ENCODE assay signal across 10 cellular contexts in the genomic region with DNA sequence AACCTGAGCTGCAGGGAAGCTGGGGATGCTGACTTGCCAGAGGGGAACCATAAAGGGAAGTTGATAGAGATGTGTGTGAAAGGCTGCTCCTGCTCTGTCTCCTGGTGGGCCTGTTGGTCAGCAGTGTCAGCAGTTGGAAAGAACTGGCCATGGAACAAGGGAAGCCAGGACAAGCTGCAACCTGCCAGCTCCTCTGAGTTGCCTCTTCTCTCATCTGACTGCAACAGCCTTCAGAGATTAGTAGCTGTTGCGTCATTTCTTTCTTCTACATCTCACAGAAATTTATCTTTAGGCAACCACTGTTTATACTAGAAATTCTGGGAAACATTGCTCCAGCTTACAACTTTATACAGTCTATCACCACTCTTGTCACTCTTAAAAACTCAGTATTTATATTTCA.
DNase-seq lines count a peak whose midpoint lies in the region; ATAC-seq and TF ChIP-seq lines count a peak whose summit lies in the region.
"Had no signal": no experiment of that assay in that cellular context is flagged by ENCODE, and none has a peak within 500 bp of the region (broad histone marks: within the 10 kb centered on the region; RNA-seq: fewer than 3 reads in every experiment).

No MANE protein-coding gene starts in this region.

- DNase-seq in SKM-1 treated with dmso at 0.1 percent for 144 hours (lab: John Stamatoyannopoulos, UW; ENCODE audit: unreplicated experiment) (peak; percentile 1), SKM-1 (lab: John Stamatoyannopoulos, UW; ENCODE audit: unreplicated experiment) (no peak), fibroblast of mammary gland (ENCODE audit: low read depth) (peak; percentile 63), skeletal muscle cell (ENCODE audit: low read depth) (peak; percentile 62), putamen (ENCODE audit: low spot score) (no peak), OCI-LY7 (ENCODE audit: low spot score) (no peak)
- DNase-seq: activated naive CD4-positive, alpha-beta T cell treated with anti-CD3 and anti-CD28 coated beads, Interleukin-2, amount 50 U/mL, for 16 hours; NCI-H1436 had no signal

- H3K79me2 ChIP-seq in OCI-LY7 (ENCODE audit: insufficient read depth, low read depth, low read length), result no peaks in the 10 kb centered on the region

- intact Hi-C loops in OCI-LY7 (cut with micrococcal nuclease; ENCODE audit: unreplicated experiment), result no loop called here

- H3K4me2 ChIP-seq in OCI-LY7 (ENCODE audit: low read length), result no peak overlapping the region

- no peaks in the 10 kb centered on the region for H3K9me3 ChIP-seq in OCI-LY7 (ENCODE audit: low read length)

- no peaks in the 10 kb centered on the region for H3K4me1 ChIP-seq in OCI-LY7 (ENCODE audit: insufficient read depth, low read length, poor library complexity, severe bottlenecking)

- no peak overlapping the region for H3K27ac ChIP-seq in OCI-LY7 (ENCODE audit: low read depth, low read length, poor library complexity, severe bottlenecking)

- no peak overlapping the region for H2AFZ ChIP-seq in OCI-LY7 (ENCODE audit: low read length)

- H3K9me2 ChIP-seq in OCI-LY7 (ENCODE audit: insufficient read depth, low read length), result no peaks in the 10 kb centered on the region

- H4K20me1 ChIP-seq in OCI-LY7 (ENCODE audit: insufficient read depth, low read length), result no peaks in the 10 kb centered on the region

- H3K36me3 ChIP-seq in OCI-LY7 (ENCODE audit: insufficient read depth, low read length), result no peaks in the 10 kb centered on the region

- CTCF ChIA-PET in OCI-LY7 (lab: Charles Lee; ENCODE audit: unreplicated experiment), result no interaction called here

- H3K4me3 ChIP-seq in fibroblast of mammary gland (ENCODE audit: control insufficient read depth, low read depth, low read length) (no peak overlapping the region), skeletal muscle cell (ENCODE audit: low read depth, low read length) (no peak overlapping the region), OCI-LY7 (ENCODE audit: low read depth, low read length, poor library complexity, severe bottlenecking) (no peak overlapping the region)

- TF ChIP-seq CTCF in fibroblast of mammary gland (conservative IDR thresholded peaks at IDR 0.05; ENCODE audit: control insufficient read depth, insufficient read depth, low read depth, low read length) (no peak), OCI-LY7 (conservative IDR thresholded peaks at IDR 0.05; ENCODE audit: low read length) (no peak)

- POLR2A ChIA-PET in OCI-LY7 (lab: Charles Lee), result interaction anchor here (0.7 to 1.1 kb wide), 2 partner anchors 44 to 106 kb away, joined by 3 to 4 read pairs; no protein-coding TSS in a partner anchor

- no TSS peak for BruUV-seq in OCI-LY7 (replicated peaks; lab: Mats Ljungman, UMichigan)

- no peak for ATAC-seq in HG03432 (IDR thresholded peaks at IDR 0.05; ENCODE audit: unreplicated experiment)

TF ChIP-seq in PFSK-1, 5 proteins besides CTCF, POLR2A, EP300 and RAD21:
- TF ChIP-seq FOXP2 (optimal IDR thresholded peaks at IDR 0.05; ENCODE audit: borderline replicate concordance, extremely low read depth, extremely low read length, insufficient read depth) (peak; percentile 26), POLR2AphosphoS5 (IDR thresholded peaks at IDR 0.05; ENCODE audit: low read depth, low read length) (no peak), SIN3A (IDR thresholded peaks at IDR 0.05; ENCODE audit: borderline replicate concordance, insufficient read depth, low read length) (no peak), TAF1 (IDR thresholded peaks at IDR 0.05; ENCODE audit: borderline replicate concordance, insufficient read depth, low read length) (no peak)
- TF ChIP-seq, protein P1, sequence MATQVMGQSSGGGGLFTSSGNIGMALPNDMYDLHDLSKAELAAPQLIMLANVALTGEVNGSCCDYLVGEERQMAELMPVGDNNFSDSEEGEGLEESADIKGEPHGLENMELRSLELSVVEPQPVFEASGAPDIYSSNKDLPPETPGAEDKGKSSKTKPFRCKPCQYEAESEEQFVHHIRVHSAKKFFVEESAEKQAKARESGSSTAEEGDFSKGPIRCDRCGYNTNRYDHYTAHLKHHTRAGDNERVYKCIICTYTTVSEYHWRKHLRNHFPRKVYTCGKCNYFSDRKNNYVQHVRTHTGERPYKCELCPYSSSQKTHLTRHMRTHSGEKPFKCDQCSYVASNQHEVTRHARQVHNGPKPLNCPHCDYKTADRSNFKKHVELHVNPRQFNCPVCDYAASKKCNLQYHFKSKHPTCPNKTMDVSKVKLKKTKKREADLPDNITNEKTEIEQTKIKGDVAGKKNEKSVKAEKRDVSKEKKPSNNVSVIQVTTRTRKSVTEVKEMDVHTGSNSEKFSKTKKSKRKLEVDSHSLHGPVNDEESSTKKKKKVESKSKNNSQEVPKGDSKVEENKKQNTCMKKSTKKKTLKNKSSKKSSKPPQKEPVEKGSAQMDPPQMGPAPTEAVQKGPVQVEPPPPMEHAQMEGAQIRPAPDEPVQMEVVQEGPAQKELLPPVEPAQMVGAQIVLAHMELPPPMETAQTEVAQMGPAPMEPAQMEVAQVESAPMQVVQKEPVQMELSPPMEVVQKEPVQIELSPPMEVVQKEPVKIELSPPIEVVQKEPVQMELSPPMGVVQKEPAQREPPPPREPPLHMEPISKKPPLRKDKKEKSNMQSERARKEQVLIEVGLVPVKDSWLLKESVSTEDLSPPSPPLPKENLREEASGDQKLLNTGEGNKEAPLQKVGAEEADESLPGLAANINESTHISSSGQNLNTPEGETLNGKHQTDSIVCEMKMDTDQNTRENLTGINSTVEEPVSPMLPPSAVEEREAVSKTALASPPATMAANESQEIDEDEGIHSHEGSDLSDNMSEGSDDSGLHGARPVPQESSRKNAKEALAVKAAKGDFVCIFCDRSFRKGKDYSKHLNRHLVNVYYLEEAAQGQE (IDR thresholded peaks at IDR 0.05; ENCODE audit: insufficient read depth in 1 of 2, low read depth in 2 of 2, low read length in 2 of 2), result no peak

Comparison
In these comparisons a context has a peak if more than half of its experiments do, and no peak if none do; other contexts are left out.
1. DNase-seq: peak in SKM-1 treated with dmso at 0.1 percent for 144 hours (single experiment), fibroblast of mammary gland (single experiment) and skeletal muscle cell (single experiment); none in SKM-1 (single experiment), putamen (single experiment) and OCI-LY7 (single experiment).